34 cellular contexts compared by ENCODE assay signal in the genomic region with DNA sequence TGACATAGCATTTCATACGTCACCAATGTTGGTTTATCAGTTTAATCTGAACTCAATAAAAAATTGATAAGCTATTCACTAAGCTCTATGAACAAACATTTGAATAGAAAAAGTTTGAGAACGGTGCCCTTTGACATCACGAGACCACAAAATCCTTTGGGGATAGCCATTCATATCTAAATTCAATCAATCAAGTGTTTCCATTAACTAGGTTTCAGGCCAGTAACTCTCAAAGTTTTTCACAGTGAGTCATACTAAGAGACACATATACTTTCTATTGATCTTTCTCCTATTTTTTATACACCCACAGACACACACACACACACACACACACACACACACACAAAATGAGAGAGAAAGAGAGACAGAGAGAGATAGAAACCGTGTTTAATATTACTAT.
"Had no signal": no experiment of that assay in that cellular context is flagged by ENCODE, and none has a peak within 500 bp of the region (broad histone marks: within the 10 kb centered on the region; RNA-seq: fewer than 3 reads in every experiment).

No MANE protein-coding gene starts in this region.

- DNase-seq: activated CD4-positive, alpha-beta T cell treated with anti-CD3 and anti-CD28 coated beads, Interleukin-2, amount 10 ng/mL, durations not matched to agents 24 days and 14 days; activated CD4-positive, alpha-beta T cell treated with anti-CD3 and anti-CD28 coated beads, Interleukin-2, amount 50 U/mL, for 4 hours; activated CD8-positive, alpha-beta T cell treated with anti-CD3 and anti-CD28 coated beads for 36 hours; activated effector memory CD4-positive, alpha-beta T cell treated with anti-CD3 and anti-CD28 coated beads, Interleukin-2, amount 50 U/mL, for 16 hours; activated naive CD4-positive, alpha-beta T cell; activated naive CD4-positive, alpha-beta T cell treated with anti-CD3 and anti-CD28 coated beads, Interleukin-2, amount 50 U/mL, for 16 hours; activated naive CD8-positive, alpha-beta T cell treated with anti-CD3 and anti-CD28 coated beads for 36 hours; activated T-cell treated with anti-CD3 and anti-CD28 coated beads, Interleukin-2, amount 50 U/mL, for 1 hour; activated T-cell treated with anti-CD3 and anti-CD28 coated beads, Interleukin-2, amount 50 U/mL, for 72 hours; amniotic stem cell; aorta; MM.1S; MV-4-11; NCI-H1092; NCI-H146; NCI-H187; NCI-H2029 treated with DMSO at 0.1 percent for 48 hours; NCI-H2107; NCI-H2171; NCI-H510A; NCI-H526; NCI-H748 treated with DMSO at 0.1 percent for 48 hours; NK-92 treated with Interleukin-12 subunit alpha and Interleukin-12 subunit beta, amount 100 ng/mL, for 24 hours; PC-3; SW 1271; T-helper 1 cell; T-helper 2 cell; T-helper 9 cell had no signal

- H3K27ac Mint-ChIP-seq: activated CD4-positive, alpha-beta T cell treated with anti-CD3 and anti-CD28 coated beads, Interleukin-2, amount 10 ng/mL, durations not matched to agents 24 days and 14 days; activated CD8-positive, alpha-beta T cell treated with anti-CD3 and anti-CD28 coated beads for 36 hours; activated naive CD8-positive, alpha-beta T cell treated with anti-CD3 and anti-CD28 coated beads for 36 hours; activated T-cell treated with anti-CD3 and anti-CD28 coated beads, Interleukin-2, amount 50 U/mL, for 72 hours; activated T-helper 17 cell treated with anti-CD3 and anti-CD28 coated beads, Interleukin-2, amount 50 U/mL, for 72 hours had no signal

- H3K27ac ChIP-seq: cardiac muscle cell, RWPE1 had no signal

- H3K27me3 Mint-ChIP-seq: activated CD4-positive, alpha-beta T cell treated with anti-CD3 and anti-CD28 coated beads, Interleukin-2, amount 10 ng/mL, durations not matched to agents 24 days and 14 days; activated CD8-positive, alpha-beta T cell treated with anti-CD3 and anti-CD28 coated beads for 36 hours; activated naive CD8-positive, alpha-beta T cell treated with anti-CD3 and anti-CD28 coated beads for 36 hours; central memory CD8-positive, alpha-beta T cell had no signal

- H3K4me3 Mint-ChIP-seq: activated CD4-positive, alpha-beta T cell treated with anti-CD3 and anti-CD28 coated beads, Interleukin-2, amount 10 ng/mL, durations not matched to agents 24 days and 14 days; activated CD8-positive, alpha-beta T cell treated with anti-CD3 and anti-CD28 coated beads for 36 hours; activated naive CD8-positive, alpha-beta T cell treated with anti-CD3 and anti-CD28 coated beads for 36 hours; activated T-cell treated with anti-CD3 and anti-CD28 coated beads, Interleukin-2, amount 50 U/mL, for 72 hours; activated T-helper 17 cell treated with anti-CD3 and anti-CD28 coated beads, Interleukin-2, amount 50 U/mL, for 72 hours; central memory CD8-positive, alpha-beta T cell had no signal

- ATAC-seq: activated CD8-positive, alpha-beta T cell treated with anti-CD3 and anti-CD28 coated beads for 36 hours; activated T-cell treated with anti-CD3 and anti-CD28 coated beads, Interleukin-2, amount 50 U/mL, for 72 hours; activated T-helper 17 cell treated with anti-CD3 and anti-CD28 coated beads, Interleukin-2, amount 50 U/mL, for 72 hours; PC-3; Right ventricle myocardium inferior had no signal

- H3K4me1 Mint-ChIP-seq: activated CD4-positive, alpha-beta T cell treated with anti-CD3 and anti-CD28 coated beads, Interleukin-2, amount 10 ng/mL, durations not matched to agents 24 days and 14 days; activated naive CD8-positive, alpha-beta T cell treated with anti-CD3 and anti-CD28 coated beads for 36 hours; activated T-helper 17 cell treated with anti-CD3 and anti-CD28 coated beads, Interleukin-2, amount 50 U/mL, for 72 hours; central memory CD8-positive, alpha-beta T cell had no signal

- H3K27me3 ChIP-seq: cardiac muscle cell had no signal

- FAIRE-seq: RCC 7860 had no signal

- H3K4me3 ChIP-seq: cardiac muscle cell had no signal

- H3K9me3 Mint-ChIP-seq: activated naive CD8-positive, alpha-beta T cell treated with anti-CD3 and anti-CD28 coated beads for 36 hours; activated T-cell treated with anti-CD3 and anti-CD28 coated beads, Interleukin-2, amount 50 U/mL, for 72 hours; central memory CD8-positive, alpha-beta T cell had no signal

- H3K36me3 Mint-ChIP-seq: activated naive CD8-positive, alpha-beta T cell treated with anti-CD3 and anti-CD28 coated beads for 36 hours had no signal

- H3K36me3 ChIP-seq: cardiac muscle cell had no signal
